21 cellular contexts compared by ENCODE assay signal in genomic region chr20:1847780-1848179, GRCh38. TPM values are rescaled to one million over a fixed set of nuclear protein-coding genes. Genes with fewer than 3 reads are reported as not detected.
DNase-seq lines count a peak whose midpoint lies in the region; ATAC-seq and TF ChIP-seq lines count a peak whose summit lies in the region.
"Had no signal": no experiment of that assay in that cellular context is flagged by ENCODE, and none has a peak within 500 bp of the region (broad histone marks: within the 10 kb centered on the region; RNA-seq: fewer than 3 reads in every experiment).

No MANE protein-coding gene starts in this region.

- no peak overlapping the region for H3K27ac ChIP-seq in upper lobe of left lung
- H3K27ac ChIP-seq: PC-9 had no signal

- H3K27me3 Mint-ChIP-seq in CD14-positive monocyte (ENCODE audit: low read depth in 3 of 3) (peaks cover 0 to 1% (median 0%) of the 10 kb centered on the region in 3 donors), memory B cell (no peaks in the 10 kb centered on the region)
- H3K27me3 Mint-ChIP-seq in activated T-helper 1 cell treated with anti-CD3 and anti-CD28 coated beads, Interleukin-12 subunit alpha, Interleukin-12 subunit beta, Interleukin-2, Interleukin-4 antibody, amounts not matched to agents 30 ng/mL and 10 ng/mL and 1 ng/mL, durations not matched to agents 14 hours and 24 hours and 36 hours (ENCODE audit: insufficient read depth), result no peaks in the 10 kb centered on the region
- no peaks in the 10 kb centered on the region for H3K27me3 Mint-ChIP-seq in stimulated activated memory B cell treated with anti-CD40 and anti-IgM and Interleukin-4, amounts not matched to agents 10 μg/mL and 1 μg/mL and 100 μg/mL, for 72 hours
- H3K27me3 Mint-ChIP-seq in activated CD4-positive, alpha-beta memory T cell treated with anti-CD3 and anti-CD28 coated beads, Interleukin-2, amount 10 ng/mL, durations not matched to agents 7 days and 5 days, result no peaks in the 10 kb centered on the region

- DNase-seq in CD14-positive monocyte (ENCODE audit: low spot score), result no peak
- no peak for DNase-seq in activated T-helper 1 cell treated with anti-CD3 and anti-CD28 coated beads, Interleukin-12 subunit alpha, Interleukin-12 subunit beta, Interleukin-2, Interleukin-4 antibody, amounts not matched to agents 30 ng/mL and 10 ng/mL and 1 ng/mL, durations not matched to agents 14 hours and 24 hours and 36 hours (ENCODE audit: low spot score)
- DNase-seq in memory B cell (ENCODE audit: low spot score in 2 of 2), result no peak
- DNase-seq in RPMI8226, result no peak
- DNase-seq in upper lobe of left lung, result no peak
- no peak for DNase-seq in activated CD4-positive, alpha-beta memory T cell treated with anti-CD3 and anti-CD28 coated beads, Interleukin-2, amount 10 ng/mL, durations not matched to agents 7 days and 5 days
- DNase-seq: C1 segment of cervical spinal cord; CD8-positive, alpha-beta memory T cell; DMS79 treated with DMSO at 0.1 percent for 48 hours; Kasumi-1; NCI-H1092 treated with DMSO at 0.1 percent for 48 hours; NCI-H1436 treated with DMSO at 0.1 percent for 48 hours; NCI-H187 treated with DMSO at 0.1 percent for 48 hours; NCI-H446; NCI-H524 treated with DMSO at 0.1 percent for 48 hours; NCI-H774; PC-9; SHP77 had no signal

- H3K27me3 ChIP-seq in upper lobe of left lung, result no peaks in the 10 kb centered on the region

- H3K36me3 ChIP-seq in upper lobe of left lung, result no peaks in the 10 kb centered on the region

- peak overlapping the region in 5 of 7 donors; percentile 63 to 88 (median 74) for H3K27ac Mint-ChIP-seq in CD14-positive monocyte
- H3K27ac Mint-ChIP-seq in activated T-helper 1 cell treated with anti-CD3 and anti-CD28 coated beads, Interleukin-12 subunit alpha, Interleukin-12 subunit beta, Interleukin-2, Interleukin-4 antibody, amounts not matched to agents 30 ng/mL and 10 ng/mL and 1 ng/mL, durations not matched to agents 14 hours and 24 hours and 36 hours, result peak overlapping the region; percentile 45
- H3K27ac Mint-ChIP-seq in memory B cell, result peak overlapping the region; percentile 43
- H3K27ac Mint-ChIP-seq in stimulated activated memory B cell treated with anti-CD40 and anti-IgM and Interleukin-4, amounts not matched to agents 10 μg/mL and 1 μg/mL and 100 μg/mL, for 72 hours, result peak overlapping the region; percentile 31
- H3K27ac Mint-ChIP-seq in activated CD4-positive, alpha-beta memory T cell treated with anti-CD3 and anti-CD28 coated beads, Interleukin-2, amount 10 ng/mL, durations not matched to agents 7 days and 5 days, result no peak overlapping the region
- H3K27ac Mint-ChIP-seq: CD8-positive, alpha-beta memory T cell had no signal

- no peak for TF ChIP-seq EP300 in upper lobe of left lung (IDR thresholded peaks at IDR 0.05)

- intact Hi-C loops in CD14-positive monocyte (cut with micrococcal nuclease), result loop anchor here (5.0 to 10.0 kb wide), 2 partner anchors 45 to 97 kb away; no protein-coding TSS in a partner anchor
- intact Hi-C loops in activated T-helper 1 cell treated with anti-CD3 and anti-CD28 coated beads, Interleukin-12 subunit alpha, Interleukin-12 subunit beta, Interleukin-2, Interleukin-4 antibody, amounts not matched to agents 30 ng/mL and 10 ng/mL and 1 ng/mL, durations not matched to agents 14 hours and 24 hours and 36 hours (cut with micrococcal nuclease), result no loop called here

- peaks cover 0 to 9% (median 5%) of the 10 kb centered on the region in 7 donors for H3K9me3 Mint-ChIP-seq in CD14-positive monocyte
- H3K9me3 Mint-ChIP-seq in activated T-helper 1 cell treated with anti-CD3 and anti-CD28 coated beads, Interleukin-12 subunit alpha, Interleukin-12 subunit beta, Interleukin-2, Interleukin-4 antibody, amounts not matched to agents 30 ng/mL and 10 ng/mL and 1 ng/mL, durations not matched to agents 14 hours and 24 hours and 36 hours, result peaks cover 4% of the 10 kb centered on the region
- H3K9me3 Mint-ChIP-seq in memory B cell, result peaks cover 11% of the 10 kb centered on the region
- H3K9me3 Mint-ChIP-seq in stimulated activated memory B cell treated with anti-CD40 and anti-IgM and Interleukin-4, amounts not matched to agents 10 μg/mL and 1 μg/mL and 100 μg/mL, for 72 hours, result peaks cover 11% of the 10 kb centered on the region
- H3K9me3 Mint-ChIP-seq in activated CD4-positive, alpha-beta memory T cell treated with anti-CD3 and anti-CD28 coated beads, Interleukin-2, amount 10 ng/mL, durations not matched to agents 7 days and 5 days, result no peaks in the 10 kb centered on the region

- POLR2A ChIA-PET in activated CD4-positive, alpha-beta memory T cell treated with anti-CD3 and anti-CD28 coated beads, Interleukin-2, amount 10 ng/mL, durations not matched to agents 7 days and 5 days (lab: Charles Lee), result no interaction called here

- ATAC-seq in memory B cell (ENCODE audit: low read depth), result no peak
- no peak for ATAC-seq in stimulated activated memory B cell treated with anti-CD40 and anti-IgM and Interleukin-4, amounts not matched to agents 10 μg/mL and 1 μg/mL and 100 μg/mL, for 72 hours
- ATAC-seq in HG03442 (IDR thresholded peaks at IDR 0.05; ENCODE audit: unreplicated experiment), result no peak
- no peak for ATAC-seq in upper lobe of left lung (ENCODE audit: low FRiP score in 2 of 2)
- ATAC-seq: HCT116 had no signal

- CTCF ChIA-PET in activated CD4-positive, alpha-beta memory T cell treated with anti-CD3 and anti-CD28 coated beads, Interleukin-2, amount 10 ng/mL, durations not matched to agents 7 days and 5 days (lab: Charles Lee), result no interaction called here

- no peaks in the 10 kb centered on the region for H3K9me3 ChIP-seq in upper lobe of left lung

- peaks cover 6 to 9% of the 10 kb centered on the region in 2 donors for H3K36me3 Mint-ChIP-seq in CD14-positive monocyte
- H3K36me3 Mint-ChIP-seq in activated T-helper 1 cell treated with anti-CD3 and anti-CD28 coated beads, Interleukin-12 subunit alpha, Interleukin-12 subunit beta, Interleukin-2, Interleukin-4 antibody, amounts not matched to agents 30 ng/mL and 10 ng/mL and 1 ng/mL, durations not matched to agents 14 hours and 24 hours and 36 hours (ENCODE audit: low read depth), result peaks cover 3% of the 10 kb centered on the region
- H3K36me3 Mint-ChIP-seq in memory B cell, result peaks cover 5% of the 10 kb centered on the region
- H3K36me3 Mint-ChIP-seq in stimulated activated memory B cell treated with anti-CD40 and anti-IgM and Interleukin-4, amounts not matched to agents 10 μg/mL and 1 μg/mL and 100 μg/mL, for 72 hours, result peaks cover 13% of the 10 kb centered on the region
- H3K36me3 Mint-ChIP-seq in activated CD4-positive, alpha-beta memory T cell treated with anti-CD3 and anti-CD28 coated beads, Interleukin-2, amount 10 ng/mL, durations not matched to agents 7 days and 5 days (ENCODE audit: low read depth), result no peaks in the 10 kb centered on the region

- H3K4me3 Mint-ChIP-seq in CD14-positive monocyte (no peak overlapping the region), memory B cell (no peak overlapping the region)
- no peak overlapping the region for H3K4me3 Mint-ChIP-seq in activated T-helper 1 cell treated with anti-CD3 and anti-CD28 coated beads, Interleukin-12 subunit alpha, Interleukin-12 subunit beta, Interleukin-2, Interleukin-4 antibody, amounts not matched to agents 30 ng/mL and 10 ng/mL and 1 ng/mL, durations not matched to agents 14 hours and 24 hours and 36 hours
- no peak overlapping the region for H3K4me3 Mint-ChIP-seq in stimulated activated memory B cell treated with anti-CD40 and anti-IgM and Interleukin-4, amounts not matched to agents 10 μg/mL and 1 μg/mL and 100 μg/mL, for 72 hours
- H3K4me3 Mint-ChIP-seq in activated CD4-positive, alpha-beta memory T cell treated with anti-CD3 and anti-CD28 coated beads, Interleukin-2, amount 10 ng/mL, durations not matched to agents 7 days and 5 days, result no peak overlapping the region
- H3K4me3 Mint-ChIP-seq: CD8-positive, alpha-beta memory T cell had no signal

- no peak for TF ChIP-seq CTCF in CD14-positive monocyte (IDR thresholded peaks at IDR 0.05)
- TF ChIP-seq CTCF in upper lobe of left lung (IDR thresholded peaks at IDR 0.05), result no peak

- no peak for TF ChIP-seq POLR2A in upper lobe of left lung (IDR thresholded peaks at IDR 0.05)

- H3K4me3 ChIP-seq in upper lobe of left lung, result no peak overlapping the region
- H3K4me3 ChIP-seq: PC-9 had no signal

- WGBS in upper lobe of left lung, 2 donors, result 89 to 98% methylated on average over 2 of the region's 2 CpGs

- H3K4me1 Mint-ChIP-seq in CD14-positive monocyte (peaks cover 93% of the 10 kb centered on the region), memory B cell (peaks cover 71% of the 10 kb centered on the region)
- H3K4me1 Mint-ChIP-seq in activated T-helper 1 cell treated with anti-CD3 and anti-CD28 coated beads, Interleukin-12 subunit alpha, Interleukin-12 subunit beta, Interleukin-2, Interleukin-4 antibody, amounts not matched to agents 30 ng/mL and 10 ng/mL and 1 ng/mL, durations not matched to agents 14 hours and 24 hours and 36 hours (ENCODE audit: low read depth), result peaks cover 19% of the 10 kb centered on the region
- H3K4me1 Mint-ChIP-seq in stimulated activated memory B cell treated with anti-CD40 and anti-IgM and Interleukin-4, amounts not matched to agents 10 μg/mL and 1 μg/mL and 100 μg/mL, for 72 hours, result peaks cover 84% of the 10 kb centered on the region
- H3K4me1 Mint-ChIP-seq in activated CD4-positive, alpha-beta memory T cell treated with anti-CD3 and anti-CD28 coated beads, Interleukin-2, amount 10 ng/mL, durations not matched to agents 7 days and 5 days, result peaks cover 17% of the 10 kb centered on the region

- peaks cover 0 to 9% (median 0%) of the 10 kb centered on the region in 4 donors for H3K4me1 ChIP-seq in upper lobe of left lung

RNA-seq across cellular contexts. Expression of gene SIRPA, which starts 47.4 kb away (rescaled TPM):
- 10 to 100 TPM; 28.4 to 58.3 TPM for polyA plus RNA-seq in CD14-positive monocyte
- total RNA-seq in activated T-helper 1 cell treated with anti-CD3 and anti-CD28 coated beads, Interleukin-12 subunit alpha, Interleukin-12 subunit beta, Interleukin-2, Interleukin-4 antibody, amounts not matched to agents 30 ng/mL and 10 ng/mL and 1 ng/mL, durations not matched to agents 14 hours and 24 hours and 36 hours, result not detected in 2 replicates
- total RNA-seq in upper lobe of left lung, result 100 to 1,000 TPM in 1 of 6 donors, 10 to 100 TPM in 5; 36.3 to 119 (median 60.4) TPM
- total RNA-seq in activated CD4-positive, alpha-beta memory T cell treated with anti-CD3 and anti-CD28 coated beads, Interleukin-2, amount 10 ng/mL, durations not matched to agents 7 days and 5 days, result not detected
- polyA plus RNA-seq: CD8-positive, alpha-beta memory T cell had no signal

Comparison
In these comparisons a context has a peak if more than half of its experiments do, and no peak if none do; other contexts are left out.
1. RNA of gene SIRPA, which starts 47.4 kb away (total RNA-seq): 36.3 to 119 TPM in upper lobe of left lung; not detected in activated CD4-positive, alpha-beta memory T cell treated with anti-CD3 and anti-CD28 coated beads, Interleukin-2, amount 10 ng/mL, durations not matched to agents 7 days and 5 days and not detected in activated T-helper 1 cell treated with anti-CD3 and anti-CD28 coated beads, Interleukin-12 subunit alpha, Interleukin-12 subunit beta, Interleukin-2, Interleukin-4 antibody, amounts not matched to agents 30 ng/mL and 10 ng/mL and 1 ng/mL, durations not matched to agents 14 hours and 24 hours and 36 hours; every median in the first group is over 10 times any median in the second.